8 cellular contexts compared by ENCODE assay signal in genomic region chr19:5961641-5961968, GRCh38. TPM values are rescaled to one million over a fixed set of nuclear protein-coding genes. Genes with fewer than 3 reads are reported as not detected.
DNase-seq lines count a peak whose midpoint lies in the region; ATAC-seq and TF ChIP-seq lines count a peak whose summit lies in the region.
"Not testable (repeated sequence)": the region's sequence is repeated elsewhere in the genome, so short reads cannot be mapped to it uniquely, and the experiment has no call there.

No MANE protein-coding gene starts in this region.

- not testable (repeated sequence) for H2BK120ac ChIP-seq in trophoblast cell (ENCODE audit: insufficient read depth, low read length, poor library complexity)

- not testable (repeated sequence) for H3K18ac ChIP-seq in trophoblast cell (ENCODE audit: low read length)

- not testable (repeated sequence) for H2BK5ac ChIP-seq in trophoblast cell (ENCODE audit: low read depth, low read length, poor library complexity)

- H3K4me1 ChIP-seq in esophagus squamous epithelium = peaks cover 28 to 90% (median 54%) of the 10 kb centered on the region in 3 donors
- peaks cover 28 to 36% of the 10 kb centered on the region in 2 experiments for H3K4me1 ChIP-seq in trophoblast cell (ENCODE audit: control insufficient read depth in 1 of 2, insufficient read depth in 2 of 2, low read length in 2 of 2)
- peaks cover 53% of the 10 kb centered on the region for H3K4me1 ChIP-seq in suprapubic skin

- not testable (repeated sequence) for H4K8ac ChIP-seq in trophoblast cell (ENCODE audit: low read depth, low read length)

- not testable (repeated sequence) for DNase-seq in CD4-positive, alpha-beta T cell; activated CD4-positive, alpha-beta memory T cell treated with anti-CD3 and anti-CD28 coated beads, Interleukin-2, amount 10 ng/mL, durations not matched to agents 7 days and 5 days; esophagus squamous epithelium (lab: John Stamatoyannopoulos, UW); memory B cell (ENCODE audit: low spot score in 2 of 2); trophoblast cell; suprapubic skin (ENCODE audit: low spot score in 2 of 2)

- H4K12ac ChIP-seq in trophoblast cell (ENCODE audit: low read depth, low read length) = not testable (repeated sequence)

- TF ChIP-seq POLR2A in esophagus squamous epithelium (IDR thresholded peaks at IDR 0.05); suprapubic skin (IDR thresholded peaks at IDR 0.05): not testable (repeated sequence)

- intact Hi-C loops in CD4-positive, alpha-beta T cell (cut with DNase I, micrococcal nuclease) = loop anchor here in 1 of 2 experiments (5.0 kb wide), 1 partner anchor 54 kb away; no protein-coding TSS in a partner anchor
- intact Hi-C loops in esophagus squamous epithelium (cut with DNase I) = not testable (repeated sequence)

- not testable (repeated sequence) for H3K79me1 ChIP-seq in trophoblast cell (ENCODE audit: low read length)

- H4K91ac ChIP-seq in trophoblast cell (ENCODE audit: low read depth, low read length) = not testable (repeated sequence)

- not testable (repeated sequence) for H3K27me3 Mint-ChIP-seq in CD4-positive, alpha-beta T cell; activated CD4-positive, alpha-beta memory T cell treated with anti-CD3 and anti-CD28 coated beads, Interleukin-2, amount 10 ng/mL, durations not matched to agents 7 days and 5 days; brain; memory B cell

- POLR2A ChIA-PET in CD4-positive, alpha-beta T cell (lab: Charles Lee) = interaction anchor here (0.6 to 3.7 kb wide), 19 partner anchors 8 to 1108 kb away, joined by 3 to 93 read pairs (median 5); partner anchors contain the start of genes CATSPERD, DENND1C, LONP1 and NDUFA11
- POLR2A ChIA-PET in activated CD4-positive, alpha-beta memory T cell treated with anti-CD3 and anti-CD28 coated beads, Interleukin-2, amount 10 ng/mL, durations not matched to agents 7 days and 5 days (lab: Charles Lee) = interaction anchor here (0.7 to 2.4 kb wide), 12 partner anchors 8 to 134 kb away, joined by 3 to 20 read pairs (median 5); partner anchors contain the start of genes NDUFA11, RANBP3 and VMAC

- not testable (repeated sequence) for H2AFZ ChIP-seq in trophoblast cell (ENCODE audit: insufficient read depth, low read length, poor library complexity)

- not testable (repeated sequence) for H2AK5ac ChIP-seq in trophoblast cell (ENCODE audit: low read length)

- H3K36me3 Mint-ChIP-seq in CD4-positive, alpha-beta T cell (ENCODE audit: low read depth) = peaks cover 37% of the 10 kb centered on the region
- not testable (repeated sequence) for H3K36me3 Mint-ChIP-seq in activated CD4-positive, alpha-beta memory T cell treated with anti-CD3 and anti-CD28 coated beads, Interleukin-2, amount 10 ng/mL, durations not matched to agents 7 days and 5 days (ENCODE audit: low read depth); brain; memory B cell

- CTCF ChIA-PET in CD4-positive, alpha-beta T cell (lab: Charles Lee) = interaction anchor here (0.7 to 2.0 kb wide), 8 partner anchors 8 to 158 kb away, joined by 3 to 19 read pairs (median 8); partner anchors contain the start of genes NDUFA11, RANBP3 and VMAC
- CTCF ChIA-PET in activated CD4-positive, alpha-beta memory T cell treated with anti-CD3 and anti-CD28 coated beads, Interleukin-2, amount 10 ng/mL, durations not matched to agents 7 days and 5 days (lab: Charles Lee) = interaction anchor here (0.7 to 1.7 kb wide), 3 partner anchors 11 to 428 kb away, joined by 3 to 6 read pairs (median 5); no protein-coding TSS in a partner anchor

- not testable (repeated sequence) for TF ChIP-seq EP300 in suprapubic skin (IDR thresholded peaks at IDR 0.05)

- peak overlapping the region; percentile 98 for H3K27ac Mint-ChIP-seq in CD4-positive, alpha-beta T cell
- peak overlapping the region; percentile 97 for H3K27ac Mint-ChIP-seq in activated CD4-positive, alpha-beta memory T cell treated with anti-CD3 and anti-CD28 coated beads, Interleukin-2, amount 10 ng/mL, durations not matched to agents 7 days and 5 days
- H3K27ac Mint-ChIP-seq in brain (peak overlapping the region; percentile 74 to 91 (median 89)), memory B cell (peak overlapping the region; percentile 22)

- not testable (repeated sequence) for TF ChIP-seq CTCF in CD4-positive, alpha-beta T cell (IDR thresholded peaks at IDR 0.05); brain (conservative IDR thresholded peaks at IDR 0.05); esophagus squamous epithelium (IDR thresholded peaks at IDR 0.05); suprapubic skin (IDR thresholded peaks at IDR 0.05)

- not testable (repeated sequence) for H3K27me3 ChIP-seq in CD4-positive, alpha-beta T cell (ENCODE audit: control insufficient read depth, insufficient read depth, low read length); esophagus squamous epithelium; trophoblast cell (ENCODE audit: insufficient read depth, low read length); suprapubic skin

- peaks cover 24% of the 10 kb centered on the region for H3K79me2 ChIP-seq in trophoblast cell (ENCODE audit: control insufficient read depth, insufficient read depth, low read length, poor library complexity)

- peak overlapping the region; percentile 35 for H3K4ac ChIP-seq in trophoblast cell (ENCODE audit: low read depth, low read length)

- H3K4me3 Mint-ChIP-seq in CD4-positive, alpha-beta T cell = peak overlapping the region; percentile 81
- H3K4me3 Mint-ChIP-seq in activated CD4-positive, alpha-beta memory T cell treated with anti-CD3 and anti-CD28 coated beads, Interleukin-2, amount 10 ng/mL, durations not matched to agents 7 days and 5 days = peak overlapping the region; percentile 56
- peak overlapping the region in 2 of 5 experiments; percentile 17 to 18 for H3K4me3 Mint-ChIP-seq in brain
- H3K4me3 Mint-ChIP-seq in memory B cell = peak overlapping the region; percentile 41

- peak; percentile 12 for ATAC-seq in CD4-positive, alpha-beta T cell (ENCODE audit: poor library complexity)
- ATAC-seq in memory B cell (ENCODE audit: low read depth) = not testable (repeated sequence)

- H3K9me3 ChIP-seq in CD4-positive, alpha-beta T cell (ENCODE audit: control insufficient read depth, low read length); KOPT-K1 (ENCODE audit: insufficient read depth, low read length, poor library complexity, severe bottlenecking); esophagus squamous epithelium; trophoblast cell (ENCODE audit: insufficient read depth, low read depth, low read length); suprapubic skin: not testable (repeated sequence)

- H3K4me3 ChIP-seq in esophagus squamous epithelium = peak overlapping the region in 1 of 4 donors; percentile 15
- H3K4me3 ChIP-seq in trophoblast cell (ENCODE audit: low read depth, low read length) = not testable (repeated sequence)
- H3K4me3 ChIP-seq in suprapubic skin = peak overlapping the region; percentile 9

- H2BK12ac ChIP-seq in trophoblast cell (ENCODE audit: low read length) = not testable (repeated sequence)

- whole genome bisulfite sequencing in esophagus squamous epithelium, 2 donors = 50 to 72% methylated on average over 5 to 6 of the region's 6 CpGs
- WGBS in trophoblast cell (ENCODE audit: extremely low coverage, insufficient coverage, insufficient read length) = no CpG with 5 or more reads among the region's 6 CpGs
- 82% methylated on average over 6 of the region's 6 CpGs for WGBS in suprapubic skin

- H3K14ac ChIP-seq in trophoblast cell (ENCODE audit: low read length) = not testable (repeated sequence)

- H3K9me3 Mint-ChIP-seq in CD4-positive, alpha-beta T cell; activated CD4-positive, alpha-beta memory T cell treated with anti-CD3 and anti-CD28 coated beads, Interleukin-2, amount 10 ng/mL, durations not matched to agents 7 days and 5 days; brain; memory B cell: not testable (repeated sequence)

- H3K23ac ChIP-seq in trophoblast cell (ENCODE audit: low read length) = not testable (repeated sequence)

- not testable (repeated sequence) for H3K9ac ChIP-seq in trophoblast cell (ENCODE audit: low read length)

- H3K36me3 ChIP-seq in KOPT-K1 (ENCODE audit: insufficient read depth, low read length) (peaks cover 17% of the 10 kb centered on the region), esophagus squamous epithelium (peaks cover 0 to 20% (median 9%) of the 10 kb centered on the region in 3 donors), suprapubic skin (peaks cover 11% of the 10 kb centered on the region)
- not testable (repeated sequence) for H3K36me3 ChIP-seq in trophoblast cell (ENCODE audit: control insufficient read depth in 1 of 2, insufficient read depth in 2 of 2, low read length in 2 of 2)

- H3K4me2 ChIP-seq in trophoblast cell (ENCODE audit: low read length) = not testable (repeated sequence)

- H3K27ac ChIP-seq in CD4-positive, alpha-beta T cell (ENCODE audit: low read depth, low read length) = peak overlapping the region; percentile 86
- peak overlapping the region; percentile 58 for H3K27ac ChIP-seq in KOPT-K1 (ENCODE audit: low read depth, low read length, poor library complexity, severe bottlenecking)
- peak overlapping the region; percentile 34 to 85 (median 72) for H3K27ac ChIP-seq in esophagus squamous epithelium
- not testable (repeated sequence) for H3K27ac ChIP-seq in trophoblast cell (ENCODE audit: low read depth, low read length)
- peak overlapping the region; percentile 21 for H3K27ac ChIP-seq in suprapubic skin

- peaks cover 97% of the 10 kb centered on the region for H3K4me1 Mint-ChIP-seq in CD4-positive, alpha-beta T cell (ENCODE audit: low read depth)
- peaks cover 77% of the 10 kb centered on the region for H3K4me1 Mint-ChIP-seq in activated CD4-positive, alpha-beta memory T cell treated with anti-CD3 and anti-CD28 coated beads, Interleukin-2, amount 10 ng/mL, durations not matched to agents 7 days and 5 days
- H3K4me1 Mint-ChIP-seq in brain = peaks cover 89% of the 10 kb centered on the region
- H3K4me1 Mint-ChIP-seq in memory B cell = peaks cover 46% of the 10 kb centered on the region

RNA-seq across cellular contexts. Expression of gene RANBP3, which starts 16.3 kb away (rescaled TPM):
- total RNA-seq in CD4-positive, alpha-beta T cell = 10 to 100 TPM; 82.7 to 88.7 TPM
- 10 to 100 TPM; 78.1 to 85.1 TPM for total RNA-seq in activated CD4-positive, alpha-beta memory T cell treated with anti-CD3 and anti-CD28 coated beads, Interleukin-2, amount 10 ng/mL, durations not matched to agents 7 days and 5 days
- 183 TPM for polyA plus RNA-seq in brain (ENCODE audit: insufficient read depth, low read depth, low replicate concordance)
- total RNA-seq in esophagus squamous epithelium (10 to 100 TPM; 38.0 to 77.8 (median 39.6) TPM), suprapubic skin (10 to 100 TPM; 55.6 to 85.0 (median 78.0) TPM)
- polyA plus RNA-seq in trophoblast cell (2013) = 85.2 and 95.7 TPM in 2 replicates

RNA-seq across cellular contexts. Expression of gene CAPS, which starts 47.6 kb away (rescaled TPM):
- 10 to 100 TPM; 43.2 to 44.2 TPM for total RNA-seq in CD4-positive, alpha-beta T cell
- total RNA-seq in activated CD4-positive, alpha-beta memory T cell treated with anti-CD3 and anti-CD28 coated beads, Interleukin-2, amount 10 ng/mL, durations not matched to agents 7 days and 5 days = 10 to 100 TPM; 11.8 to 12.5 TPM
- polyA plus RNA-seq in brain (ENCODE audit: insufficient read depth, low read depth, low replicate concordance) = 43.6 TPM
- total RNA-seq in esophagus squamous epithelium (10 to 100 TPM in 2 of 4 donors, 1 to 10 TPM in 2; 3.3 to 13.7 (median 7.3) TPM), suprapubic skin (10 to 100 TPM in 2 of 4 donors, 1 to 10 TPM in 2; 7.2 to 36.5 (median 10.0) TPM)
- polyA plus RNA-seq in trophoblast cell (2013) = 3.7 and 3.8 TPM in 2 replicates

RNA-seq across cellular contexts. Expression of gene VMAC, which starts 56.9 kb away (rescaled TPM):
- total RNA-seq in CD4-positive, alpha-beta T cell = 10 to 100 TPM; 23.4 to 25.3 TPM
- total RNA-seq in activated CD4-positive, alpha-beta memory T cell treated with anti-CD3 and anti-CD28 coated beads, Interleukin-2, amount 10 ng/mL, durations not matched to agents 7 days and 5 days = 1 to 10 TPM; 7.6 to 7.9 TPM
- polyA plus RNA-seq in brain (ENCODE audit: insufficient read depth, low read depth, low replicate concordance) = 4.6 TPM
- total RNA-seq in esophagus squamous epithelium (1 to 10 TPM; 3.1 to 8.6 (median 5.6) TPM), suprapubic skin (10 to 100 TPM in 2 of 4 donors, 1 to 10 TPM in 2; 7.4 to 15.4 (median 12.0) TPM)
- 3.1 and 3.2 TPM in 2 replicates for polyA plus RNA-seq in trophoblast cell (2013)

RNA-seq across cellular contexts. Expression of gene NDUFA11, which starts 58.0 kb away (rescaled TPM):
- total RNA-seq in CD4-positive, alpha-beta T cell = 10 to 100 TPM; 94.3 to 96.7 TPM
- 100 to 1,000 TPM; 217 to 220 TPM for total RNA-seq in activated CD4-positive, alpha-beta memory T cell treated with anti-CD3 and anti-CD28 coated beads, Interleukin-2, amount 10 ng/mL, durations not matched to agents 7 days and 5 days
- polyA plus RNA-seq in brain (ENCODE audit: insufficient read depth, low read depth, low replicate concordance) = 691 TPM
- 100 to 1,000 TPM; 204 to 277 (median 234) TPM for total RNA-seq in esophagus squamous epithelium
- polyA plus RNA-seq in trophoblast cell (2013) = 291 and 293 TPM in 2 replicates
- 100 to 1,000 TPM in 3 of 4 donors, 10 to 100 TPM in 1; 80.9 to 245 (median 174) TPM for total RNA-seq in suprapubic skin

Comparison
In these comparisons a context has a peak if more than half of its experiments do, and no peak if none do; other contexts are left out.
1. H3K27ac Mint-ChIP-seq: peak in every context shown above with its lines; median percentile 98 in CD4-positive, alpha-beta T cell; 97 in activated CD4-positive, alpha-beta memory T cell treated with anti-CD3 and anti-CD28 coated beads, Interleukin-2, amount 10 ng/mL, durations not matched to agents 7 days and 5 days; 89 in brain; 22 in memory B cell.